13 cellular contexts compared by ENCODE assay signal in the genomic region with DNA sequence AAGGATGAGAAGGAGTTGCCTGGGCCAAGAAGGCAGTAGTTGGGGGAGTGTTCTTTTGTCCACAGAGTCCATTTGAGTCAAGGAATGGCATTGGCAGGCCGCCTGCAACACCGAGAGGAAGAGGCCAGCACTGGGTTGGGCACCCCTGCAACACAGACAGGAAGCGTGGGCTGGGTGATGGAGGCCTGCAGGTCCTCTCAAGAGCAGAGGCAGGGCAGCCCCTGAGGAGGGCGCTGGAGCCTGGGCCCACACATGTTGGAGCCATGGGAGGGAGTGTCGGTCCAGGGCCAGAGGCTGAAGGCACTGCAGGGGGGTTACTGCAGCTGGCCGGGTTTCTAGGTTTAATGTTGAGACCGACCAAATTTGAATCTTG.
DNase-seq lines count a peak whose midpoint lies in the region; ATAC-seq and TF ChIP-seq lines count a peak whose summit lies in the region.
"Had no signal": no experiment of that assay in that cellular context is flagged by ENCODE, and none has a peak within 500 bp of the region (broad histone marks: within the 10 kb centered on the region; RNA-seq: fewer than 3 reads in every experiment).

No MANE protein-coding gene starts in this region.

- H4K20me1 ChIP-seq in OCI-LY1 (ENCODE audit: insufficient read depth, low read length), result no peaks in the 10 kb centered on the region

- intact Hi-C loops in heart left ventricle (cut with DNase I) (loop anchor here in 4 of 10 donors (2.0 to 5.0 kb wide), 3 partner anchors 264 to 269 kb away; no protein-coding TSS in a partner anchor), Right ventricle myocardium superior (cut with DNase I) (no loop called here), upper lobe of right lung (cut with DNase I) (loop anchor here (10.0 kb wide), 1 partner anchor 266 kb away; no protein-coding TSS in a partner anchor)

- DNase-seq in heart left ventricle (peak in 4 of 5 donors; percentile 7 to 64 (median 24)), Right ventricle myocardium superior (no peak), fibroblast of pulmonary artery (ENCODE audit: low read depth) (peak; percentile 32), upper lobe of right lung (peak; percentile 62), GM19238 (ENCODE audit: insufficient read length, low spot score) (no peak), CD1c-positive myeloid dendritic cell (ENCODE audit: extremely low spot score) (no peak)
- DNase-seq: EL; gastrocnemius medialis; HCEC 1CT; NCI-H510A; stimulated activated naive CD4-positive, alpha-beta T cell had no signal

- no peak for ATAC-seq in heart left ventricle
- no peak for ATAC-seq in Right ventricle myocardium superior (ENCODE audit: poor library complexity)
- ATAC-seq in upper lobe of right lung, result no peak
- ATAC-seq in GM21723 (IDR thresholded peaks at IDR 0.05; ENCODE audit: unreplicated experiment), result no peak

- H3K27me3 ChIP-seq in heart left ventricle, result no peaks in the 10 kb centered on the region
- no peaks in the 10 kb centered on the region for H3K27me3 ChIP-seq in OCI-LY1 (ENCODE audit: insufficient read depth, low read length)
- H3K27me3 ChIP-seq in upper lobe of right lung, result no peaks in the 10 kb centered on the region
- H3K27me3 ChIP-seq: gastrocnemius medialis had no signal

- no peak overlapping the region for H3K9ac ChIP-seq in OCI-LY1 (ENCODE audit: low read length)

- no peak overlapping the region for H3K4me2 ChIP-seq in OCI-LY1 (ENCODE audit: low read length)

- no peaks in the 10 kb centered on the region for H3F3A ChIP-seq in OCI-LY1 (ENCODE audit: insufficient read depth, low read length)

- no peak overlapping the region for H2AFZ ChIP-seq in OCI-LY1 (ENCODE audit: low read length)

- TF ChIP-seq POLR2A in heart left ventricle (IDR thresholded peaks at IDR 0.05), result no peak

- H3K36me3 ChIP-seq in heart left ventricle, result no peaks in the 10 kb centered on the region
- no peaks in the 10 kb centered on the region for H3K36me3 ChIP-seq in OCI-LY1 (ENCODE audit: insufficient read depth, low read length)
- no peaks in the 10 kb centered on the region for H3K36me3 ChIP-seq in upper lobe of right lung
- H3K36me3 ChIP-seq: gastrocnemius medialis had no signal

- H3K9me3 ChIP-seq in heart left ventricle (no peaks in the 10 kb centered on the region), OCI-LY1 (ENCODE audit: low read length) (no peaks in the 10 kb centered on the region), upper lobe of right lung (no peaks in the 10 kb centered on the region)
- H3K9me3 ChIP-seq: gastrocnemius medialis had no signal

- WGBS in heart left ventricle, 4 donors, result 71 to 83% (median 77%) methylated on average over 6 to 7 of the region's 7 CpGs

- no peak overlapping the region for H3K27ac ChIP-seq in heart left ventricle
- H3K27ac ChIP-seq in OCI-LY1 (ENCODE audit: low read depth, low read length, poor library complexity, severe bottlenecking), result no peak overlapping the region
- no peak overlapping the region for H3K27ac ChIP-seq in upper lobe of right lung
- H3K27ac ChIP-seq: gastrocnemius medialis had no signal

- H3K4me1 ChIP-seq in heart left ventricle (peaks cover 0 to 24% (median 0%) of the 10 kb centered on the region in 12 donors), OCI-LY1 (ENCODE audit: insufficient read depth, low read length, severe bottlenecking) (no peaks in the 10 kb centered on the region), upper lobe of right lung (peaks cover 8% of the 10 kb centered on the region)

- TF ChIP-seq CTCF in heart left ventricle (IDR thresholded peaks at IDR 0.05) (no peak), OCI-LY1 (IDR thresholded peaks at IDR 0.05; ENCODE audit: low read length) (peak; percentile 20; the same call in 1 of the 2 replicates), fibroblast of pulmonary artery (IDR thresholded peaks at IDR 0.05; ENCODE audit: low read length, missing control alignments) (no peak), upper lobe of right lung (IDR thresholded peaks at IDR 0.05) (no peak)

- no peaks in the 10 kb centered on the region for H3K9me2 ChIP-seq in OCI-LY1 (ENCODE audit: low read depth, low read length)

- H3K4me3 ChIP-seq in heart left ventricle (no peak overlapping the region), OCI-LY1 (ENCODE audit: low read depth, low read length, poor library complexity, severe bottlenecking) (no peak overlapping the region), fibroblast of pulmonary artery (replicated peaks; ENCODE audit: low read depth, low read length) (no peak overlapping the region), upper lobe of right lung (no peak overlapping the region)
- H3K4me3 ChIP-seq: gastrocnemius medialis had no signal

- H3K79me2 ChIP-seq in OCI-LY1 (ENCODE audit: insufficient read depth, low read length), result no peaks in the 10 kb centered on the region

Comparison
In these comparisons a context has a peak if more than half of its experiments do, and no peak if none do; other contexts are left out.
1. DNase-seq: peak in heart left ventricle (4 of 5), fibroblast of pulmonary artery (single experiment) and upper lobe of right lung (single experiment); none in Right ventricle myocardium superior (single experiment), GM19238 (single experiment) and CD1c-positive myeloid dendritic cell (single experiment).